ENCODE assay signal across 1 cellular context in genomic region chr17:68777243-68777855, GRCh38.
TF ChIP-seq lines count a peak whose summit lies in the region.

No MANE protein-coding gene starts in this region.

TF ChIP-seq in HepG2, 621 proteins besides CTCF, POLR2A, EP300 and RAD21 (continued from another document and continues in another):
- TF ChIP-seq REST (IDR thresholded peaks at IDR 0.05; ENCODE audit: borderline replicate concordance in 1 of 2, low read depth in 1 of 2, low read length in 2 of 2) (no peak), NBN (conservative IDR thresholded peaks at IDR 0.05) (no peak), ZNF234 (CRISPR knock-in tag; conservative IDR thresholded peaks at IDR 0.05) (no peak), MED13 (CRISPR knock-in tag; IDR thresholded peaks at IDR 0.05) (no peak), NR3C1 (CRISPR knock-in tag; IDR thresholded peaks at IDR 0.05) (no peak), ZFX (CRISPR knock-in tag; IDR thresholded peaks at IDR 0.05; ENCODE audit: low read depth) (no peak; the same call in 1 of the 2 replicates), GATAD2A (CRISPR knock-in tag; IDR thresholded peaks at IDR 0.05) (peak; percentile 78), ZBTB7A (CRISPR knock-in tag; IDR thresholded peaks at IDR 0.05) (no peak), ATF7-NPFF (CRISPR knock-in tag; IDR thresholded peaks at IDR 0.05; ENCODE audit: low read depth) (no peak), ZNF136 (CRISPR knock-in tag; IDR thresholded peaks at IDR 0.05; ENCODE audit: low read depth) (no peak), THYN1 (CRISPR knock-in tag; IDR thresholded peaks at IDR 0.05; ENCODE audit: borderline replicate concordance, low read depth) (no peak), PAF1 (CRISPR knock-in tag; IDR thresholded peaks at IDR 0.05) (no peak), ZNF296 (CRISPR knock-in tag; conservative IDR thresholded peaks at IDR 0.05) (no peak), ZNF460 (CRISPR knock-in tag; IDR thresholded peaks at IDR 0.05; ENCODE audit: borderline replicate concordance) (no peak), MXI1 (IDR thresholded peaks at IDR 0.05; ENCODE audit: borderline replicate concordance, low read depth, low read length) (no peak), RBFOX2 (IDR thresholded peaks at IDR 0.05; ENCODE audit: low read depth, low read length) (no peak), POLR2AphosphoS5 (IDR thresholded peaks at IDR 0.05; ENCODE audit: low read depth, low read length) (no peak), ZNF44 (CRISPR knock-in tag; IDR thresholded peaks at IDR 0.05) (no peak), ZFP62 (CRISPR knock-in tag; IDR thresholded peaks at IDR 0.05) (no peak), ZNF431 (CRISPR knock-in tag; IDR thresholded peaks at IDR 0.05; ENCODE audit: borderline replicate concordance, low read depth) (no peak), ZUFSP (CRISPR knock-in tag; IDR thresholded peaks at IDR 0.05; ENCODE audit: borderline replicate concordance) (no peak), GMEB1 (CRISPR knock-in tag; IDR thresholded peaks at IDR 0.05; ENCODE audit: borderline replicate concordance) (no peak; the same call in 1 of the 2 replicates), CC2D1A (CRISPR knock-in tag; IDR thresholded peaks at IDR 0.05) (no peak), KDM3A (CRISPR knock-in tag; IDR thresholded peaks at IDR 0.05; ENCODE audit: low read depth) (0 out of 2 replicates have a peak, but pooled peaks have one; percentile 19), ZNF704 (CRISPR knock-in tag; IDR thresholded peaks at IDR 0.05; ENCODE audit: borderline replicate concordance) (no peak), ZNF770 (CRISPR knock-in tag; IDR thresholded peaks at IDR 0.05) (peak; percentile 18; the same call in 1 of the 2 replicates), ZKSCAN1 (IDR thresholded peaks at IDR 0.05; ENCODE audit: low read length) (no peak), ZNF207 (IDR thresholded peaks at IDR 0.05; ENCODE audit: borderline replicate concordance) (no peak), ZNF609 (CRISPR knock-in tag; IDR thresholded peaks at IDR 0.05; ENCODE audit: borderline replicate concordance) (no peak), ZNF12 (CRISPR knock-in tag; IDR thresholded peaks at IDR 0.05) (0 out of 2 replicates have a peak, but pooled peaks have one; percentile 14), HNF1B (CRISPR knock-in tag; IDR thresholded peaks at IDR 0.05) (peak; percentile 40; the same call in 1 of the 2 replicates), ZBTB34 (CRISPR knock-in tag; IDR thresholded peaks at IDR 0.05) (no peak), GATA4 (IDR thresholded peaks at IDR 0.05; ENCODE audit: borderline replicate concordance, low read depth) (no peak), ZBTB25 (CRISPR knock-in tag; IDR thresholded peaks at IDR 0.05) (no peak), YY1 (IDR thresholded peaks at IDR 0.05; ENCODE audit: insufficient read depth, insufficient replicate concordance, low read depth, low read length) (no peak), ATF1 (CRISPR knock-in tag; IDR thresholded peaks at IDR 0.05) (no peak), SIN3A (IDR thresholded peaks at IDR 0.05; ENCODE audit: borderline replicate concordance, low read depth, low read length) (no peak), ZFP1 (CRISPR knock-in tag; IDR thresholded peaks at IDR 0.05) (no peak; the same call in 1 of the 2 replicates), PBX2 (CRISPR knock-in tag; IDR thresholded peaks at IDR 0.05) (no peak)
